17 cellular contexts compared by ENCODE assay signal in genomic region chr5:94562327-94562971, GRCh38. TPM values are rescaled to one million over a fixed set of nuclear protein-coding genes. Genes with fewer than 3 reads are reported as not detected.
DNase-seq lines count a peak whose midpoint lies in the region; ATAC-seq, FAIRE-seq and TF ChIP-seq lines count a peak whose summit lies in the region.
"Had no signal": no experiment of that assay in that cellular context is flagged by ENCODE, and none has a peak within 500 bp of the region (broad histone marks: within the 10 kb centered on the region; RNA-seq: fewer than 3 reads in every experiment).

No MANE protein-coding gene starts in this region.

- no peaks in the 10 kb centered on the region for H3K79me2 ChIP-seq in mammary epithelial cell (ENCODE audit: insufficient read depth, low read length)

- TF ChIP-seq POLR2A in H54 (IDR thresholded peaks at IDR 0.05; ENCODE audit: low read depth, low read length), result no peak

- no peaks in the 10 kb centered on the region for H3K36me3 ChIP-seq in mammary epithelial cell (ENCODE audit: insufficient read depth, low read length)
- H3K36me3 ChIP-seq: heart left ventricle, tibial artery had no signal

- no peak overlapping the region for H3K27ac ChIP-seq in mammary epithelial cell (ENCODE audit: insufficient read depth, low read depth, low read length)
- H3K27ac ChIP-seq: GM23248, heart left ventricle, PC-9, tibial artery had no signal

- no peaks in the 10 kb centered on the region for H3K27me3 Mint-ChIP-seq in osteocyte (ENCODE audit: unreplicated experiment)
- H3K27me3 Mint-ChIP-seq: naive thymus-derived CD4-positive, alpha-beta T cell; stimulated activated naive B cell treated with anti-CD40 and anti-IgM and Interleukin-4, amounts not matched to agents 10 μg/mL and 1 μg/mL and 100 μg/mL, for 72 hours had no signal

- H2AFZ ChIP-seq in mammary epithelial cell (ENCODE audit: low read depth, low read length), result no peak overlapping the region
- H2AFZ ChIP-seq: GM23248, PC-9 had no signal

- H3K4me3 ChIP-seq in mammary epithelial cell (replicated peaks in 1 of 3; ENCODE audit: insufficient read depth in 1 of 3, low read depth in 2 of 3, low read length in 3 of 3), result no peak overlapping the region
- H3K4me3 ChIP-seq: GM23248, heart left ventricle, PC-9, tibial artery had no signal

- peaks cover 1% of the 10 kb centered on the region for H3K4me1 Mint-ChIP-seq in osteocyte (ENCODE audit: unreplicated experiment)
- H3K4me1 Mint-ChIP-seq: stimulated activated naive B cell treated with anti-CD40 and anti-IgM and Interleukin-4, amounts not matched to agents 10 μg/mL and 1 μg/mL and 100 μg/mL, for 72 hours had no signal

- no peak for DNase-seq in H54 (ENCODE audit: insufficient read length, low spot score)
- DNase-seq in NCI-H2196 treated with DMSO at 0.1 percent for 48 hours (lab: John Stamatoyannopoulos, UW; ENCODE audit: unreplicated experiment), result peak; percentile 66
- peak; percentile 75 for DNase-seq in SHP77 treated with DMSO at 0.1 percent for 48 hours (lab: John Stamatoyannopoulos, UW)
- DNase-seq in kidney tubule cell (ENCODE audit: low spot score), result peak; percentile 56
- DNase-seq in mammary epithelial cell, result no peak
- no peak for DNase-seq in osteocyte (ENCODE audit: extremely low spot score, unreplicated experiment)
- DNase-seq: activated CD4-positive, alpha-beta T cell treated with anti-CD3 and anti-CD28 coated beads, Interleukin-2, amount 50 U/mL, for 1 hour; GM23248; heart left ventricle; MV-4-11; naive thymus-derived CD4-positive, alpha-beta T cell; NCI-H345; PC-9; stimulated activated naive B cell treated with anti-CD40 and anti-IgM and Interleukin-4, amounts not matched to agents 10 μg/mL and 1 μg/mL and 100 μg/mL, for 72 hours; tibial artery had no signal

- in situ Hi-C loops in mammary epithelial cell (cut with MboI; ENCODE audit: low sequenced_read_pairs in 2 of 2), result no loop called here

- H4K20me1 ChIP-seq in mammary epithelial cell (ENCODE audit: insufficient read depth, low read length), result no peaks in the 10 kb centered on the region

- no peak overlapping the region for H3K4me3 Mint-ChIP-seq in osteocyte (ENCODE audit: unreplicated experiment)
- H3K4me3 Mint-ChIP-seq: naive thymus-derived CD4-positive, alpha-beta T cell; stimulated activated naive B cell treated with anti-CD40 and anti-IgM and Interleukin-4, amounts not matched to agents 10 μg/mL and 1 μg/mL and 100 μg/mL, for 72 hours had no signal

- no peaks in the 10 kb centered on the region for H3K9me3 ChIP-seq in mammary epithelial cell (replicated peaks; ENCODE audit: insufficient read depth, low read length)
- H3K9me3 ChIP-seq: heart left ventricle, tibial artery had no signal

- no peak overlapping the region for H3K27ac Mint-ChIP-seq in osteocyte (ENCODE audit: unreplicated experiment)
- H3K27ac Mint-ChIP-seq: activated naive CD4-positive, alpha-beta T cell treated with anti-CD3 and anti-CD28 coated beads, Interleukin-2, amount 50 U/mL, for 72 hours; naive thymus-derived CD4-positive, alpha-beta T cell; stimulated activated naive B cell treated with anti-CD40 and anti-IgM and Interleukin-4, amounts not matched to agents 10 μg/mL and 1 μg/mL and 100 μg/mL, for 72 hours had no signal

- FAIRE-seq in H54 (lab: Jason Lieb, UNC), result peak; percentile 33

- no peak overlapping the region for H3K9ac ChIP-seq in mammary epithelial cell (ENCODE audit: insufficient read depth, low read length)
- H3K9ac ChIP-seq: GM23248 had no signal

- no TSS peak for BruUV-seq in mammary epithelial cell (replicated peaks; lab: Mats Ljungman, UMichigan)

- no peaks in the 10 kb centered on the region for H3K36me3 Mint-ChIP-seq in osteocyte (ENCODE audit: unreplicated experiment)
- H3K36me3 Mint-ChIP-seq: activated naive CD4-positive, alpha-beta T cell treated with anti-CD3 and anti-CD28 coated beads, Interleukin-2, amount 50 U/mL, for 72 hours; stimulated activated naive B cell treated with anti-CD40 and anti-IgM and Interleukin-4, amounts not matched to agents 10 μg/mL and 1 μg/mL and 100 μg/mL, for 72 hours had no signal

- intact Hi-C loops in mammary epithelial cell (cut with micrococcal nuclease), result no loop called here

- CTCF ChIA-PET in mammary epithelial cell (lab: Charles Lee; ENCODE audit: low non-redundant PET), result no interaction called here

- H3K4me2 ChIP-seq in mammary epithelial cell (ENCODE audit: insufficient read depth, low read depth, low read length), result no peak overlapping the region
- H3K4me2 ChIP-seq: PC-9 had no signal

- no peak for TF ChIP-seq CTCF in mammary epithelial cell (conservative IDR thresholded peaks at IDR 0.05 in 1 of 2, IDR thresholded peaks at IDR 0.05 in 1 of 2; ENCODE audit: extremely low read depth in 1 of 2, insufficient read depth in 1 of 2, low read depth in 1 of 2, low read length in 2 of 2)
- TF ChIP-seq CTCF in osteocyte (IDR thresholded peaks at IDR 0.05), result no peak

- dilution Hi-C loops in mammary epithelial cell (cut with HindIII; ENCODE audit: low sequenced_read_pairs), result no loop called here

- 97% methylated on average over 2 of the region's 2 CpGs for WGBS in mammary epithelial cell (ENCODE audit: low coverage, missing lambda C conversion rate)

- H3K4me1 ChIP-seq in mammary epithelial cell (ENCODE audit: insufficient read depth, low read length), result no peaks in the 10 kb centered on the region
- H3K4me1 ChIP-seq: heart left ventricle, tibial artery had no signal

- no peak for ATAC-seq in HG02938 (IDR thresholded peaks at IDR 0.05; ENCODE audit: unreplicated experiment)
- ATAC-seq: activated naive CD4-positive, alpha-beta T cell treated with anti-CD3 and anti-CD28 coated beads, Interleukin-2, amount 50 U/mL, for 72 hours; heart left ventricle; naive thymus-derived CD4-positive, alpha-beta T cell; stimulated activated naive B cell treated with anti-CD40 and anti-IgM and Interleukin-4, amounts not matched to agents 10 μg/mL and 1 μg/mL and 100 μg/mL, for 72 hours had no signal

- no peaks in the 10 kb centered on the region for H3K27me3 ChIP-seq in mammary epithelial cell (ENCODE audit: insufficient read depth, low read length)
- H3K27me3 ChIP-seq: heart left ventricle, tibial artery had no signal

- H3K9me3 Mint-ChIP-seq in osteocyte (ENCODE audit: unreplicated experiment), result no peaks in the 10 kb centered on the region
- H3K9me3 Mint-ChIP-seq: activated naive CD4-positive, alpha-beta T cell treated with anti-CD3 and anti-CD28 coated beads, Interleukin-2, amount 50 U/mL, for 72 hours; stimulated activated naive B cell treated with anti-CD40 and anti-IgM and Interleukin-4, amounts not matched to agents 10 μg/mL and 1 μg/mL and 100 μg/mL, for 72 hours had no signal

RNA-seq across cellular contexts. Expression of gene KIAA0825, which starts 56.0 kb away (rescaled TPM):
- total RNA-seq in mammary epithelial cell (1 to 10 TPM in 1 of 2 donors, under 1 TPM in 1; 0.89 to 9.3 TPM), osteocyte (5.0 and 5.6 TPM in 2 replicates)
- 0.36 TPM for polyA plus RNA-seq in mammary epithelial cell
- 2.0 TPM for polyA minus RNA-seq in mammary epithelial cell

RNA-seq across cellular contexts. Expression of gene SLF1, which starts 56.0 kb away (rescaled TPM):
- 1 to 10 TPM; 4.2 to 8.9 TPM for total RNA-seq in mammary epithelial cell
- 3.4 TPM for polyA plus RNA-seq in mammary epithelial cell
- 7.6 TPM for polyA minus RNA-seq in mammary epithelial cell
- total RNA-seq in osteocyte, result 4.6 and 4.8 TPM in 2 replicates

Comparison
In these comparisons a context has a peak if more than half of its experiments do, and no peak if none do; other contexts are left out.
1. DNase-seq: peak in NCI-H2196 treated with DMSO at 0.1 percent for 48 hours (single experiment), SHP77 treated with DMSO at 0.1 percent for 48 hours (single experiment) and kidney tubule cell (single experiment); none in H54 (single experiment), mammary epithelial cell (single experiment) and osteocyte (single experiment).